Comparison of ENCODE assay signal across 14 cellular contexts in the genomic region with DNA sequence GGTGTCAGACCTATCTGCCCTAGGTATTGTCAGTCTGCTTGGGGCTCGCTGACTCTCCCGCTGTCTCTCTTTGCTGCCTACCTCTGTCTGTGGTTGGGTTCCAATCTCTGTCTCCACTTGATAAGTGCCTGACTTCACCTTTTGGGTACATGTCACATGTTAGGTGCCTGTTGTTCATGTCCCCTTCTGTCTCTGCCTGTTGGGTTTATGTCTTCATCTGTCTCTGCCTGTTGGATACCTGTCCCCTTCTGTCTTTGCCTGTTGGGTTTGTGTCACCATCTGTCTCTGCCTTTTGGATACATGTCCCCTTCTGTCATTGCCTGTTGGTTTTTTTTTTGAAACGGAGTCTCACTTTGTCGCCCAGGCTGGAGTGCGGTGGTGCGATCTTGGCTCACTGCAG. TPM values are rescaled to one million over a fixed set of nuclear protein-coding genes. Genes with fewer than 3 reads are reported as not detected.
DNase-seq lines count a peak whose midpoint lies in the region; ATAC-seq and TF ChIP-seq lines count a peak whose summit lies in the region.
"Had no signal": no experiment of that assay in that cellular context is flagged by ENCODE, and none has a peak within 500 bp of the region (broad histone marks: within the 10 kb centered on the region; RNA-seq: fewer than 3 reads in every experiment).

No MANE protein-coding gene starts in this region.

- H3K4me2 ChIP-seq in SU-DHL-6 (ENCODE audit: low read depth, low read length, poor library complexity, severe bottlenecking): peak overlapping the region; percentile 74
- H3K4me2 ChIP-seq: hepatocyte had no signal

- H4K20me1 ChIP-seq in SU-DHL-6 (ENCODE audit: low read depth, low read length): no peaks in the 10 kb centered on the region

- no peak for TF ChIP-seq EP300 in stomach (IDR thresholded peaks at IDR 0.05)

- peak overlapping the region; percentile 45 for H3K4me3 ChIP-seq in SU-DHL-6 (ENCODE audit: insufficient read depth, low read length, poor library complexity, severe bottlenecking)
- peak overlapping the region; percentile 45 to 46 for H3K4me3 ChIP-seq in duodenal mucosa (ENCODE audit: low read depth in 1 of 2, low read length in 2 of 2)
- H3K4me3 ChIP-seq in stomach: peak overlapping the region in 1 of 4 donors; percentile 1
- no peak overlapping the region for H3K4me3 ChIP-seq in foreskin fibroblast (ENCODE audit: low read depth in 1 of 2, low read length in 2 of 2)
- H3K4me3 ChIP-seq: hepatocyte, SK-N-MC had no signal

- H3K27me3 ChIP-seq in SU-DHL-6 (ENCODE audit: low read length) (no peaks in the 10 kb centered on the region), duodenal mucosa (ENCODE audit: control insufficient read depth in 1 of 2, insufficient read depth in 2 of 2, low read length in 2 of 2) (no peaks in the 10 kb centered on the region), stomach (no peaks in the 10 kb centered on the region)
- H3K27me3 ChIP-seq: hepatocyte had no signal

- H3K9me3 ChIP-seq in SU-DHL-6 (ENCODE audit: insufficient read depth, low read length) (no peaks in the 10 kb centered on the region), duodenal mucosa (ENCODE audit: control insufficient read depth in 1 of 2, low read length in 2 of 2) (no peaks in the 10 kb centered on the region), stomach (no peaks in the 10 kb centered on the region)

- no peaks in the 10 kb centered on the region for H3K36me3 ChIP-seq in SU-DHL-6 (ENCODE audit: low read length)
- H3K36me3 ChIP-seq in duodenal mucosa (ENCODE audit: control insufficient read depth in 1 of 2, insufficient read depth in 2 of 2, low read length in 2 of 2): peaks cover 17 to 48% of the 10 kb centered on the region in 2 donors
- peaks cover 12 to 41% (median 23%) of the 10 kb centered on the region in 4 donors for H3K36me3 ChIP-seq in stomach

- no peak for ATAC-seq in activated T-cell treated with anti-CD3 and anti-CD28 coated beads, Interleukin-2, amount 50 U/mL, for 4 hours
- ATAC-seq in GM18868 (IDR thresholded peaks at IDR 0.05; ENCODE audit: unreplicated experiment): no peak
- ATAC-seq: right cardiac atrium had no signal

- H3K9me3 Mint-ChIP-seq in activated T-cell treated with anti-CD3 and anti-CD28 coated beads, Interleukin-2, amount 50 U/mL, for 4 hours: no peaks in the 10 kb centered on the region
- H3K9me3 Mint-ChIP-seq: type B pancreatic cell had no signal

- H3K36me3 Mint-ChIP-seq in activated T-cell treated with anti-CD3 and anti-CD28 coated beads, Interleukin-2, amount 50 U/mL, for 4 hours (ENCODE audit: insufficient read depth): peaks cover 15% of the 10 kb centered on the region

- H3K9me2 ChIP-seq in SU-DHL-6 (replicated peaks; ENCODE audit: insufficient read depth, low read length): no peaks in the 10 kb centered on the region

- intact Hi-C loops in stomach (cut with DNase I; ENCODE audit: low total_unique reads): no loop called here

- peaks cover 24% of the 10 kb centered on the region for H3K79me2 ChIP-seq in SU-DHL-6 (ENCODE audit: insufficient read depth, low read length)
- H3K79me2 ChIP-seq: hepatocyte had no signal

- TF ChIP-seq CTCF in SU-DHL-6 (IDR thresholded peaks at IDR 0.05; ENCODE audit: insufficient read depth, low read length, poor library complexity, severe bottlenecking): no peak
- TF ChIP-seq CTCF in stomach (IDR thresholded peaks at IDR 0.05): no peak
- no peak for TF ChIP-seq CTCF in foreskin fibroblast (IDR thresholded peaks at IDR 0.05; ENCODE audit: low read depth, low read length)

- 84 to 99% (median 95%) methylated on average over 6 of the region's 6 CpGs for WGBS in stomach, 5 donors

- H3K4me1 ChIP-seq in duodenal mucosa (ENCODE audit: control insufficient read depth in 1 of 2, insufficient read depth in 2 of 2, low read length in 2 of 2): peaks cover 14 to 60% of the 10 kb centered on the region in 2 donors
- peaks cover 9 to 76% (median 25%) of the 10 kb centered on the region in 4 donors for H3K4me1 ChIP-seq in stomach

- peaks cover 52% of the 10 kb centered on the region for H3F3A ChIP-seq in SU-DHL-6 (ENCODE audit: insufficient read depth)

- H3K4me1 Mint-ChIP-seq in activated T-cell treated with anti-CD3 and anti-CD28 coated beads, Interleukin-2, amount 50 U/mL, for 4 hours (ENCODE audit: low read depth): peaks cover 89% of the 10 kb centered on the region

- no peak for DNase-seq in activated T-cell treated with anti-CD3 and anti-CD28 coated beads, Interleukin-2, amount 50 U/mL, for 4 hours
- DNase-seq in activated T-cell treated with anti-CD3 and anti-CD28 coated beads, Interleukin-2, amount 50 U/mL, for 48 hours: no peak
- DNase-seq in stomach (no peak), COR-L47 (lab: John Stamatoyannopoulos, UW) (no peak), foreskin fibroblast (no peak)
- DNase-seq: MV-4-11, NCI-H69, right cardiac atrium had no signal

- H3K27ac ChIP-seq in SU-DHL-6 (ENCODE audit: low read depth, low read length) (peak overlapping the region; percentile 96), duodenal mucosa (ENCODE audit: low read depth, low read length) (no peak overlapping the region), stomach (peak overlapping the region in 3 of 5 donors; percentile 68 to 91 (median 85))
- H3K27ac ChIP-seq: hepatocyte, SK-N-MC had no signal

- H3K4me3 Mint-ChIP-seq in activated T-cell treated with anti-CD3 and anti-CD28 coated beads, Interleukin-2, amount 50 U/mL, for 4 hours: peak overlapping the region; percentile 59
- H3K4me3 Mint-ChIP-seq: type B pancreatic cell had no signal

- no peaks in the 10 kb centered on the region for H3K27me3 Mint-ChIP-seq in activated T-cell treated with anti-CD3 and anti-CD28 coated beads, Interleukin-2, amount 50 U/mL, for 4 hours (ENCODE audit: low read depth)
- H3K27me3 Mint-ChIP-seq: type B pancreatic cell had no signal

- H3K9ac ChIP-seq in SU-DHL-6 (ENCODE audit: low read length) (peak overlapping the region; percentile 66), duodenal mucosa (ENCODE audit: low read depth in 1 of 2, low read length in 2 of 2) (peak overlapping the region in 1 of 2 donors; percentile 0)

- H2AFZ ChIP-seq in SU-DHL-6 (ENCODE audit: low read depth, low read length, severe bottlenecking): no peak overlapping the region
- H2AFZ ChIP-seq: hepatocyte had no signal

- no peak for TF ChIP-seq POLR2A in stomach (IDR thresholded peaks at IDR 0.05)

RNA-seq across cellular contexts. Expression of a gene that starts 14.6 kb away (rescaled TPM):
- 100 to 1,000 TPM; 131 to 157 (median 134) TPM for total RNA-seq in activated T-cell treated with anti-CD3 and anti-CD28 coated beads, Interleukin-2, amount 50 U/mL, for 4 hours
- total RNA-seq in stomach: 100 to 1,000 TPM in 1 of 5 donors, 10 to 100 TPM in 4; 15.2 to 769 (median 46.7) TPM
- 10 to 100 TPM; 21.4 to 37.9 (median 25.5) TPM for polyA plus RNA-seq in stomach

Comparison
In these comparisons a context has a peak if more than half of its experiments do, and no peak if none do; other contexts are left out.
1. H3K4me3 ChIP-seq: peak in SU-DHL-6 (single experiment) and duodenal mucosa (2 of 2); none in foreskin fibroblast (0 of 2).